In the genomic region with DNA sequence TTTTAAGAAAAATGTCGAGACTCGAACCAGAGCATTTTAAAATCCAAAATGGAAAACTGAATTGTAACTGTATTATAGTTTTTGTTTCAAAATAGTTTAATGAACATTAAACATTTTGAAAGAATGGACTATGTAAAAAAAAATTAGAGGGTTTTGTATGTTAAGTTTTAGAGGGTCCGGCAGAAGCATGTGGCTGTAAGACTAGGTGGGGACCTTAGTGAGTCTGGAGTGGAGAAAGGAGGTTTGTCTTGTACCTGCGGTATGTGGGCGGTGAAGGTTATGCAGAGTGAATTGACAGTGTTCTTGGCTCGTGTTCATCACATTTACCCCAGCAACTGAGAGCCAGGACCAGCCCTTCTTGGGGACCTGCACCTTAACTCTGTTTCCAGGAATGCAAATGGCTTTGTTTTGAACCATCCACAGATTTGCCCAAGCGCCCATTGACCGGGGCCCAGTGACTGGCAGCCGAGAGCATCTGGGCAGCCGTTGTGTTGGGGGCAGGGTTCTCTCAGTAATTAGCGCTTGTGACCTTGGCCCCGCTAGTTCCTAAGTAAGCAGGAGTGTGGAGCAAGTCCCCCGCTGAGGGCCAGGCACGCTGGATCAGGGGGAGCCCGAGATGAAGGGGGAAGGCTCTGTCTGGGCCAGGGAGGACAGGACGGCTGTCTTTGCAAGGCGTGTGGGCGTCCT, we compare ENCODE assay signal across 8 cellular contexts. TPM values are rescaled to one million over a fixed set of nuclear protein-coding genes. Genes with fewer than 3 reads are reported as not detected.
DNase-seq lines count a peak whose midpoint lies in the region; TF ChIP-seq lines count a peak whose summit lies in the region.

No MANE protein-coding gene starts in this region.

- peaks cover 27% of the 10 kb centered on the region for H3K9me3 ChIP-seq in BLaER1
- no peaks in the 10 kb centered on the region for H3K9me3 ChIP-seq in adipocyte (ENCODE audit: control insufficient read depth, low read length)
- no peaks in the 10 kb centered on the region for H3K9me3 ChIP-seq in smooth muscle cell (replicated peaks; ENCODE audit: low read depth)

- H3K9ac ChIP-seq in BLaER1 (peak overlapping the region; percentile 100), adipocyte (ENCODE audit: low read length) (peak overlapping the region; percentile 99), smooth muscle cell (ENCODE audit: low read depth) (peak overlapping the region; percentile 99)

- H3K4me2 ChIP-seq in BLaER1 (peak overlapping the region; percentile 94), smooth muscle cell (peak overlapping the region; percentile 91)

- TF ChIP-seq CTCF in LNCaP clone FGC (IDR thresholded peaks at IDR 0.05; ENCODE audit: control insufficient read depth, extremely low read depth, insufficient read depth) (no peak), smooth muscle cell (IDR thresholded peaks at IDR 0.05; ENCODE audit: borderline replicate concordance, insufficient read depth, poor library complexity, severe bottlenecking) (no peak)

- H4K20me1 ChIP-seq in BLaER1: peaks cover 24% of the 10 kb centered on the region
- H4K20me1 ChIP-seq in smooth muscle cell (ENCODE audit: low read depth): peaks cover 35% of the 10 kb centered on the region

- H3K4me1 ChIP-seq in BLaER1 (peaks cover 24% of the 10 kb centered on the region), adipocyte (ENCODE audit: control insufficient read depth, insufficient read depth, low read length) (peaks cover 12% of the 10 kb centered on the region), smooth muscle cell (ENCODE audit: low read depth) (peaks cover 7% of the 10 kb centered on the region)

- DNase-seq in LNCaP clone FGC (ENCODE audit: low read depth): no peak
- no peak for DNase-seq in adipocyte (ENCODE audit: low read depth)
- peak; percentile 65 for DNase-seq in iPS-NIHi7 (ENCODE audit: extremely low spot score)
- DNase-seq in smooth muscle cell (lab: John Stamatoyannopoulos, UW; ENCODE audit: unreplicated experiment): no peak
- no peak for DNase-seq in hippocampal formation (lab: John Stamatoyannopoulos, UW)
- DNase-seq in H4 (ENCODE audit: low spot score): no peak
- DNase-seq in NCI-H2171 (lab: John Stamatoyannopoulos, UW): no peak

- no peak overlapping the region for H2AFZ ChIP-seq in smooth muscle cell (ENCODE audit: low read depth)

- H3K4me3 ChIP-seq in BLaER1 (peak overlapping the region; percentile 85), LNCaP clone FGC (ENCODE audit: low read depth, low read length) (peak overlapping the region; percentile 63; the same call in 1 of the 2 replicates), adipocyte (ENCODE audit: low read length) (peak overlapping the region; percentile 88), smooth muscle cell (peak overlapping the region; percentile 64)

- peaks cover 45% of the 10 kb centered on the region for H3F3A ChIP-seq in smooth muscle cell (ENCODE audit: low read depth)

- H3K27ac ChIP-seq in BLaER1 (peak overlapping the region; percentile 100), smooth muscle cell (ENCODE audit: low read depth) (peak overlapping the region; percentile 99)

- H3K36me3 ChIP-seq in BLaER1 (peaks cover 9% of the 10 kb centered on the region), adipocyte (ENCODE audit: control insufficient read depth, insufficient read depth, low read length, severe bottlenecking) (peaks cover 6% of the 10 kb centered on the region), smooth muscle cell (ENCODE audit: low read depth) (no peaks in the 10 kb centered on the region)

- 15% methylated on average over 18 of the region's 18 CpGs for WGBS in smooth muscle cell (ENCODE audit: low lambda C conversion rate)

- H3K79me2 ChIP-seq in smooth muscle cell (ENCODE audit: low read depth): peaks cover 39% of the 10 kb centered on the region

- H3K27me3 ChIP-seq in BLaER1 (no peaks in the 10 kb centered on the region), adipocyte (replicated peaks; ENCODE audit: control insufficient read depth, insufficient read depth, low read length) (no peaks in the 10 kb centered on the region), smooth muscle cell (ENCODE audit: low read depth) (no peaks in the 10 kb centered on the region)

RNA-seq across cellular contexts. Expression of gene KLF6, which starts 1.4 kb away (rescaled TPM):
- total RNA-seq in smooth muscle cell: 171 and 198 TPM in 2 replicates
- 519 and 728 TPM in 2 replicates for polyA plus RNA-seq in smooth muscle cell
- total RNA-seq in H4 (2014; rRNA removed; shearing (Covaris generic)): 2.9 and 3.9 TPM in 2 replicates

Comparison
In these comparisons a context has a peak if more than half of its experiments do, and no peak if none do; other contexts are left out.
1. RNA of gene KLF6, which starts 1.4 kb away (total RNA-seq): 171 to 198 TPM in smooth muscle cell; 2.9 to 3.9 TPM in H4; every median in the first group is over 10 times any median in the second.
2. Peak in every context shown above with its lines, with median percentiles within 50 percentile points of each other: H3K4me3 ChIP-seq and H3K9ac ChIP-seq.